ENCODE assay signal across 14 cellular contexts in the genomic region with DNA sequence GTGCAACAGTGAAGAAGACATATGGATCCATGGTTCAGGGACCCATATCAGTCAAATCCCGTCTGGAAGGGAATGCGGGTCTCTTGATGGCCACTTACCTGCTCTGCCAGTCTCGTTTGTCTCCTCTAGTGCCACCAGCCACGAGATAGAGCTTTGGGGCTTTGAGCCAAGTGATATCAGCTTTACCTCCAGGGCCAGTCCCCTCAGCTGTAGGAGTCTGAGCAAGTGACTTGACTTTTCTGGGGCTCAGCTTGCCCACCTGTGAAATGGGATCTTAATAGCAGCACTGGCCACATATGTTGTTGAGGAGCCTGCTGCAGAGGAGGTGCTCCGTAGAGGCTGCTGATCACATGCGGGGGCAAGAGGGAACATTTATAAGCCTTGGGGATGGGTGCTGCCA. TPM values are rescaled to one million over a fixed set of nuclear protein-coding genes. Genes with fewer than 3 reads are reported as not detected.
DNase-seq lines count a peak whose midpoint lies in the region; ATAC-seq and TF ChIP-seq lines count a peak whose summit lies in the region.
"Had no signal": no experiment of that assay in that cellular context is flagged by ENCODE, and none has a peak within 500 bp of the region (broad histone marks: within the 10 kb centered on the region; RNA-seq: fewer than 3 reads in every experiment).

No MANE protein-coding gene starts in this region.

- H3K4me1 Mint-ChIP-seq in memory B cell: peaks cover 24% of the 10 kb centered on the region

- H3K27ac ChIP-seq in left ventricle myocardium inferior (replicated peaks) (peak overlapping the region; percentile 98), ascending aorta (peak overlapping the region; percentile 90 to 92), transverse colon (peak overlapping the region; percentile 84 to 90 (median 88))

- no peaks in the 10 kb centered on the region for H3K27me3 Mint-ChIP-seq in memory B cell

- DNase-seq in left ventricle myocardium inferior (no peak), Right ventricle myocardium inferior (ENCODE audit: missing footprints) (no peak), ascending aorta (ENCODE audit: low spot score in 2 of 2) (no peak), memory B cell (ENCODE audit: low spot score in 2 of 2) (no peak), transverse colon (no peak), GM20000 (ENCODE audit: low spot score) (no peak), MV-4-11 (lab: John Stamatoyannopoulos, UW) (no peak)
- DNase-seq: activated T-cell treated with anti-CD3 and anti-CD28 coated beads, Interleukin-2, amount 50 U/mL, for 1 hour; cerebellar nuclear complex; NCI-H510A treated with DMSO at 0.1 percent for 48 hours; SHP77; WERI-Rb-1 had no signal

- H3K4me1 ChIP-seq in left ventricle myocardium inferior (peaks cover 70% of the 10 kb centered on the region), ascending aorta (peaks cover 0 to 9% of the 10 kb centered on the region in 2 donors), transverse colon (peaks cover 5 to 33% (median 12%) of the 10 kb centered on the region in 4 donors)

- H3K9me3 Mint-ChIP-seq in memory B cell: no peaks in the 10 kb centered on the region

- H3K27ac Mint-ChIP-seq in memory B cell: no peak overlapping the region

- H3K4me3 ChIP-seq in left ventricle myocardium inferior: no peak overlapping the region
- H3K4me3 ChIP-seq in ascending aorta: no peak overlapping the region
- H3K4me3 ChIP-seq in transverse colon: no peak overlapping the region

- no peak for TF ChIP-seq CTCF in left ventricle myocardium inferior (IDR thresholded peaks at IDR 0.05; ENCODE audit: borderline replicate concordance)
- no peak for TF ChIP-seq CTCF in ascending aorta (IDR thresholded peaks at IDR 0.05)
- no peak for TF ChIP-seq CTCF in transverse colon (IDR thresholded peaks at IDR 0.05)
- no peak for TF ChIP-seq CTCF in GM20000 (IDR thresholded peaks at IDR 0.05; ENCODE audit: extremely low read depth, missing control alignments)

- peak overlapping the region; percentile 30 for H3K4me3 Mint-ChIP-seq in memory B cell

- H3K9me3 ChIP-seq in left ventricle myocardium inferior (replicated peaks) (no peaks in the 10 kb centered on the region), ascending aorta (no peaks in the 10 kb centered on the region), transverse colon (no peaks in the 10 kb centered on the region)
- H3K9me3 ChIP-seq: neutrophil had no signal

- H3K27me3 ChIP-seq in left ventricle myocardium inferior (ENCODE audit: low read depth): no peaks in the 10 kb centered on the region
- H3K27me3 ChIP-seq in ascending aorta: no peaks in the 10 kb centered on the region
- no peaks in the 10 kb centered on the region for H3K27me3 ChIP-seq in transverse colon
- H3K27me3 ChIP-seq: neutrophil had no signal

- in situ Hi-C loops in transverse colon (cut with MboI; ENCODE audit: low pct_ligation_motif_present in 1 of 4, low pct_unique_long_range_greater_than_20kb in 1 of 4, low sequenced_read_pairs in 3 of 4): no loop called here

- H3K36me3 Mint-ChIP-seq in memory B cell: no peaks in the 10 kb centered on the region

- H3K36me3 ChIP-seq in left ventricle myocardium inferior (no peaks in the 10 kb centered on the region), ascending aorta (no peaks in the 10 kb centered on the region), transverse colon (no peaks in the 10 kb centered on the region)
- H3K36me3 ChIP-seq: neutrophil, WERI-Rb-1 had no signal

- WGBS in transverse colon (ENCODE audit: low coverage in 1 of 2), 2 donors: 86% methylated on average over 6 of the region's 6 CpGs; no CpG with 5 or more reads in 1 of the 2 donors

- intact Hi-C loops in left ventricle myocardium inferior (cut with micrococcal nuclease) (no loop called here), Right ventricle myocardium inferior (cut with DNase I) (no loop called here), ascending aorta (cut with DNase I) (no loop called here), transverse colon (cut with DNase I; ENCODE audit: low total_unique reads) (no loop called here)

- ATAC-seq in Right ventricle myocardium inferior (no peak), memory B cell (ENCODE audit: low read depth) (no peak), HG03095 (IDR thresholded peaks at IDR 0.05; ENCODE audit: unreplicated experiment) (no peak)

- no peak for TF ChIP-seq POLR2A in transverse colon (IDR thresholded peaks at IDR 0.05)

- TF ChIP-seq EP300 in transverse colon (IDR thresholded peaks at IDR 0.05; ENCODE audit: low read depth): no peak

RNA-seq across cellular contexts. Expression of a gene that starts 1.2 kb away (rescaled TPM):
- total RNA-seq in left ventricle myocardium inferior (8.2 TPM), Right ventricle myocardium inferior (9.6 TPM), ascending aorta (6.2 TPM), transverse colon (1 to 10 TPM in 3 of 4 donors, not detected in 1; 2.2 to 4.0 (median 3.4) TPM)
